ENCODE assay signal across 9 cellular contexts in the genomic region with DNA sequence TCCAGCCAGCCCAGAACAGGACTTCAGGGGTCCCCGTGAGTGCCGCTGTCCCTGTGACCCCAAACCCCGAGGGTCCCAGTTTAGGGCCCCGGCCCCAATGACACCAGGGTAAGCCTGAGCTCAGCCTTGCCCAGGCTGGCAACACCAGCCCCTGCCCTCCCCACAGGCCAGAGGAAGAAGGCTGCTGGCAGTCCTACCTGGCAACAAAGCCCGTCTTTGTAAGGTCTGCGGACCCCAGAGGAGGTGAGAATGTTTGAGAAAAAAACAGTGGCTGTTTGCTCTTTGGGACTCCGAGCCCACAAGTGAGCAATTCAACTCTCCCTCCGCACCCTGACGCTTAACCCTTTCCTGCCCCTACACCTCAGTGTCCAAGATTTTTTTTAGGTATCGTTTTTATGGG. TPM values are rescaled to one million over a fixed set of nuclear protein-coding genes. Genes with fewer than 3 reads are reported as not detected.
DNase-seq lines count a peak whose midpoint lies in the region; ATAC-seq and TF ChIP-seq lines count a peak whose summit lies in the region.
"Had no signal": no experiment of that assay in that cellular context is flagged by ENCODE, and none has a peak within 500 bp of the region (broad histone marks: within the 10 kb centered on the region; RNA-seq: fewer than 3 reads in every experiment).

No MANE protein-coding gene starts in this region.

- peak overlapping the region; percentile 50 for H3K4me3 ChIP-seq in CD4-positive, CD25-positive, alpha-beta regulatory T cell (ENCODE audit: low read depth, low read length)
- peak overlapping the region; percentile 67 for H3K4me3 ChIP-seq in Jurkat, Clone E6-1 (ENCODE audit: low read length)
- H3K4me3 ChIP-seq in breast epithelium (peak overlapping the region; percentile 75 to 82 (median 77)), thoracic aorta (peak overlapping the region; percentile 94)

- H3K27ac ChIP-seq in CD4-positive, CD25-positive, alpha-beta regulatory T cell (ENCODE audit: insufficient read depth, low read length, poor library complexity, severe bottlenecking) = no peak overlapping the region
- H3K27ac ChIP-seq in breast epithelium = peak overlapping the region; percentile 87 to 96
- H3K27ac ChIP-seq in thoracic aorta = peak overlapping the region; percentile 55 to 74
- H3K27ac ChIP-seq: KMS-11 had no signal

- peaks cover 11% of the 10 kb centered on the region for H3K27me3 Mint-ChIP-seq in CD4-positive, CD25-positive, alpha-beta regulatory T cell

- intact Hi-C loops in breast epithelium (cut with DNase I; ENCODE audit: low total_unique reads) = no loop called here

- H3K9me3 Mint-ChIP-seq in CD4-positive, CD25-positive, alpha-beta regulatory T cell = no peaks in the 10 kb centered on the region

- no peaks in the 10 kb centered on the region for H3K36me3 Mint-ChIP-seq in CD4-positive, CD25-positive, alpha-beta regulatory T cell

- peak overlapping the region; percentile 78 to 91 (median 88) for H3K4me3 Mint-ChIP-seq in CD4-positive, CD25-positive, alpha-beta regulatory T cell

- ATAC-seq in CD4-positive, CD25-positive, alpha-beta regulatory T cell (ENCODE audit: low read depth in 2 of 2) = no peak
- no peak for ATAC-seq in thoracic aorta (ENCODE audit: insufficient number of reproducible peaks, low FRiP score, low read depth)
- ATAC-seq in HG02798 (IDR thresholded peaks at IDR 0.05; ENCODE audit: poor library complexity, unreplicated experiment) = no peak

- H3K4me1 Mint-ChIP-seq in CD4-positive, CD25-positive, alpha-beta regulatory T cell = peaks cover 0 to 24% (median 6%) of the 10 kb centered on the region in 4 donors

- TF ChIP-seq CTCF in breast epithelium (IDR thresholded peaks at IDR 0.05) (no peak), thoracic aorta (IDR thresholded peaks at IDR 0.05) (no peak)

- H3K27ac Mint-ChIP-seq in CD4-positive, CD25-positive, alpha-beta regulatory T cell = peak overlapping the region in 1 of 3 donors; percentile 43

- peaks cover 22% of the 10 kb centered on the region for H3K4me1 ChIP-seq in CD4-positive, CD25-positive, alpha-beta regulatory T cell (ENCODE audit: control insufficient read depth, insufficient read depth, low read length, poor library complexity, severe bottlenecking)
- H3K4me1 ChIP-seq in breast epithelium = peaks cover 5 to 8% of the 10 kb centered on the region in 2 donors
- H3K4me1 ChIP-seq in thoracic aorta (ENCODE audit: control insufficient read depth in 1 of 2, low read depth in 2 of 2) = peaks cover 9 to 37% of the 10 kb centered on the region in 2 donors

- H3K27me3 ChIP-seq in CD4-positive, CD25-positive, alpha-beta regulatory T cell (ENCODE audit: control insufficient read depth, insufficient read depth, low read length) = no peaks in the 10 kb centered on the region
- H3K27me3 ChIP-seq in breast epithelium (no peaks in the 10 kb centered on the region), thoracic aorta (replicated peaks; ENCODE audit: insufficient read depth) (no peaks in the 10 kb centered on the region)

- H3K36me3 ChIP-seq in CD4-positive, CD25-positive, alpha-beta regulatory T cell (ENCODE audit: control insufficient read depth, insufficient read depth, low read length) = no peaks in the 10 kb centered on the region
- H3K36me3 ChIP-seq in breast epithelium (no peaks in the 10 kb centered on the region), thoracic aorta (peaks cover 6% of the 10 kb centered on the region)

- no peaks in the 10 kb centered on the region for H3K9me3 ChIP-seq in CD4-positive, CD25-positive, alpha-beta regulatory T cell (ENCODE audit: control insufficient read depth in 2 of 2, low read length in 2 of 2)
- H3K9me3 ChIP-seq in breast epithelium (no peaks in the 10 kb centered on the region), thoracic aorta (no peaks in the 10 kb centered on the region)

- peak in 1 of 3 donors; percentile 27 for DNase-seq in CD4-positive, CD25-positive, alpha-beta regulatory T cell
- no peak for DNase-seq in Jurkat, Clone E6-1 (ENCODE audit: low read depth, low spot score)
- no peak for DNase-seq in breast epithelium (ENCODE audit: low spot score in 2 of 2)
- DNase-seq in lung microvascular endothelial cell (ENCODE audit: low read depth in 2 of 2) = peak; percentile 17 to 25
- DNase-seq in thoracic aorta (ENCODE audit: low spot score) = no peak
- no peak for DNase-seq in NCI-H1048 (lab: John Stamatoyannopoulos, UW)
- DNase-seq in iPS-NIHi11 (ENCODE audit: low spot score) = no peak

- no peak for TF ChIP-seq POLR2A in breast epithelium (IDR thresholded peaks at IDR 0.05)

RNA-seq across cellular contexts. Expression of a gene that starts 1.7 kb away (rescaled TPM):
- 9.2 TPM for total RNA-seq in CD4-positive, CD25-positive, alpha-beta regulatory T cell
- 1 to 10 TPM; 1.0 to 6.5 (median 3.2) TPM for polyA plus RNA-seq in CD4-positive, CD25-positive, alpha-beta regulatory T cell
- polyA plus RNA-seq in Jurkat, Clone E6-1 (2012; ENCODE audit: insufficient read depth, insufficient read length) = 101 TPM
- total RNA-seq in breast epithelium (100 to 1,000 TPM in 2 of 3 donors, 10 to 100 TPM in 1; 81.3 to 133 (median 118) TPM), lung microvascular endothelial cell (246 and 369 TPM in 2 replicates), thoracic aorta (100 to 1,000 TPM; 107 to 130 TPM)

RNA-seq across cellular contexts. Expression of a gene that starts 36.7 kb away (rescaled TPM):
- 31.0 TPM for total RNA-seq in CD4-positive, CD25-positive, alpha-beta regulatory T cell
- 10 to 100 TPM; 32.8 to 46.4 (median 44.2) TPM for polyA plus RNA-seq in CD4-positive, CD25-positive, alpha-beta regulatory T cell
- polyA plus RNA-seq in Jurkat, Clone E6-1 (2012; ENCODE audit: insufficient read depth, insufficient read length) = 39.4 TPM
- total RNA-seq in breast epithelium = 1 to 10 TPM; 5.6 to 8.8 (median 8.6) TPM
- 7.4 and 7.7 TPM in 2 replicates for total RNA-seq in lung microvascular endothelial cell
- 10 to 100 TPM in 1 of 2 donors, 1 to 10 TPM in 1; 9.9 to 17.2 TPM for total RNA-seq in thoracic aorta

RNA-seq across cellular contexts. Expression of a gene that starts 37.0 kb away (rescaled TPM):
- 83.5 TPM for total RNA-seq in CD4-positive, CD25-positive, alpha-beta regulatory T cell
- 10 to 100 TPM; 30.9 to 50.6 (median 41.0) TPM for polyA plus RNA-seq in CD4-positive, CD25-positive, alpha-beta regulatory T cell
- polyA plus RNA-seq in Jurkat, Clone E6-1 (2012; ENCODE audit: insufficient read depth, insufficient read length) = 77.6 TPM
- total RNA-seq in breast epithelium (10 to 100 TPM; 19.0 to 28.6 (median 21.7) TPM), lung microvascular endothelial cell (27.7 and 27.8 TPM in 2 replicates), thoracic aorta (10 to 100 TPM in 1 of 2 donors, 1 to 10 TPM in 1; 7.6 to 44.0 TPM)

Comparison
In these comparisons a context has a peak if more than half of its experiments do, and no peak if none do; other contexts are left out.
1. DNase-seq: peak in lung microvascular endothelial cell (2 of 2); none in Jurkat, Clone E6-1 (single experiment), breast epithelium (0 of 2), thoracic aorta (single experiment), NCI-H1048 (single experiment) and iPS-NIHi11 (single experiment).
2. Peak in every context shown above with its lines, with median percentiles within 50 percentile points of each other: H3K4me3 ChIP-seq.